ENCODE assay signal across 27 cellular contexts in genomic region chr3:53764376-53764775, GRCh38.
DNase-seq lines count a peak whose midpoint lies in the region; ATAC-seq, FAIRE-seq and TF ChIP-seq lines count a peak whose summit lies in the region.
"Had no signal": no experiment of that assay in that cellular context is flagged by ENCODE, and none has a peak within 500 bp of the region (broad histone marks: within the 10 kb centered on the region; RNA-seq: fewer than 3 reads in every experiment).

No MANE protein-coding gene starts in this region.

- CTCF ChIA-PET in GM12878 (lab: Yijun Ruan, JAX) = no interaction called here

- H3K27me3 Mint-ChIP-seq in type B pancreatic cell = peaks cover 3% of the 10 kb centered on the region
- H3K27me3 Mint-ChIP-seq: activated naive CD8-positive, alpha-beta T cell treated with anti-CD3 and anti-CD28 coated beads for 36 hours had no signal

- TF ChIP-seq RAD21 in GM12878 (IDR thresholded peaks at IDR 0.05; ENCODE audit: insufficient read depth, low read depth, low read length) = no peak

- no peak for TF ChIP-seq EP300 in GM12878 (IDR thresholded peaks at IDR 0.05; ENCODE audit: borderline replicate concordance in 1 of 2, control insufficient read depth in 1 of 2, low read depth in 2 of 2, low read length in 2 of 2)

- no peak for TF ChIP-seq POLR2A in GM12878 (IDR thresholded peaks at IDR 0.05; ENCODE audit: low read depth, low read length)

- H3K9me3 ChIP-seq in GM12878 (replicated peaks; ENCODE audit: control insufficient read depth, insufficient read depth, low read length) (no peaks in the 10 kb centered on the region), pancreas (no peaks in the 10 kb centered on the region)
- H3K9me3 ChIP-seq: ascending aorta, esophagus muscularis mucosa, heart left ventricle, neutrophil, psoas muscle, SK-N-SH, thoracic aorta had no signal

- TF ChIP-seq CTCF in GM12878 (IDR thresholded peaks at IDR 0.05 in 2 of 3, conservative IDR thresholded peaks at IDR 0.05 in 1 of 3; ENCODE audit: control insufficient read depth in 2 of 3, extremely low read depth in 1 of 3, insufficient read depth in 1 of 3, low read depth in 3 of 3, low read length in 3 of 3) (no peak), pancreas (IDR thresholded peaks at IDR 0.05) (no peak), type B pancreatic cell (conservative IDR thresholded peaks at IDR 0.05) (no peak)

- peaks cover 15% of the 10 kb centered on the region for H3K4me1 Mint-ChIP-seq in type B pancreatic cell (ENCODE audit: unreplicated experiment)
- H3K4me1 Mint-ChIP-seq: activated naive CD8-positive, alpha-beta T cell treated with anti-CD3 and anti-CD28 coated beads for 36 hours; naive B cell had no signal

- SMC1A ChIA-PET in GM12878 (lab: Charles Lee; ENCODE audit: uncharacterized antibody, unreplicated experiment) = interaction anchor here (1.0 to 1.7 kb wide), 4 partner anchors 9 to 16 kb away, joined by 3 to 5 read pairs (median 4); no protein-coding TSS in a partner anchor

- H4K20me1 ChIP-seq in GM12878 (ENCODE audit: control insufficient read depth, insufficient read depth) = no peaks in the 10 kb centered on the region

- in situ Hi-C loops in GM12878 (cut with MboI) = no loop called here

- DNase-seq in NCI-H1092 (lab: John Stamatoyannopoulos, UW) (peak; percentile 21), NCI-H345 treated with DMSO at 0.1 percent for 48 hours (lab: John Stamatoyannopoulos, UW; ENCODE audit: unreplicated experiment) (peak; percentile 7), GM12878 (ENCODE audit: low read depth, low spot score) (no peak), pancreas (peak; percentile 62 to 77 (median 73)), type B pancreatic cell (ENCODE audit: extremely low spot score, unreplicated experiment) (no peak)
- DNase-seq in stimulated activated naive CD8-positive, alpha-beta T cell treated with anti-CD3 and anti-CD28 coated beads, Interleukin-15, Interleukin-2, amounts not matched to agents 100 U/mL and 50 U/mL, for 24 hours = no peak
- no peak for DNase-seq in stimulated activated CD4-positive, alpha-beta T cell treated with anti-CD3 and anti-CD28 coated beads, Interleukin-4, amount 100 ng/mL, for 24 hours
- DNase-seq: activated CD4-positive, alpha-beta T cell treated with anti-CD3 and anti-CD28 coated beads for 4 hours; activated effector memory CD4-positive, alpha-beta T cell treated with anti-CD3 and anti-CD28 coated beads, Interleukin-2, amount 50 U/mL, for 16 hours; activated naive CD8-positive, alpha-beta T cell treated with anti-CD3 and anti-CD28 coated beads for 36 hours; activated T-cell treated with anti-CD3 and anti-CD28 coated beads, Interleukin-2, amount 50 U/mL, for 1 hour; cortex of kidney; foreskin keratinocyte; heart left ventricle; IMR-90; naive B cell; NCI-H1105; psoas muscle; SK-N-SH; stimulated activated CD4-positive, alpha-beta T cell treated with anti-CD3 and anti-CD28 coated beads, Interleukin-15, amount 100 ng/mL, for 24 hours; stimulated activated naive CD4-positive, alpha-beta T cell treated with Interleukin-2 at 50 U/mL for 16 hours had no signal

- H3K27ac ChIP-seq in GM12878 (ENCODE audit: control insufficient read depth, insufficient read depth) = no peak overlapping the region
- H3K27ac ChIP-seq in pancreas = no peak overlapping the region
- H3K27ac ChIP-seq: ascending aorta, C4-2B, esophagus muscularis mucosa, foreskin keratinocyte, heart left ventricle, neutrophil, psoas muscle, thoracic aorta had no signal

- H3K27me3 ChIP-seq in GM12878 (replicated peaks in 1 of 2; ENCODE audit: control insufficient read depth in 2 of 2, insufficient read depth in 2 of 2, low read length in 1 of 2) (no peaks in the 10 kb centered on the region), pancreas (no peaks in the 10 kb centered on the region)
- H3K27me3 ChIP-seq: ascending aorta, foreskin keratinocyte had no signal

- no peaks in the 10 kb centered on the region for H3K79me2 ChIP-seq in GM12878 (ENCODE audit: control insufficient read depth, insufficient read depth, low read length)

- H3K4me3 Mint-ChIP-seq in type B pancreatic cell = no peak overlapping the region
- H3K4me3 Mint-ChIP-seq: activated naive CD8-positive, alpha-beta T cell treated with anti-CD3 and anti-CD28 coated beads for 36 hours; naive B cell had no signal

- BruUV-seq in GM12878 (replicated peaks; lab: Mats Ljungman, UMichigan) = no TSS peak

- H3K4me1 ChIP-seq in GM12878 (ENCODE audit: control insufficient read depth, insufficient read depth, low read length) (peaks cover 5% of the 10 kb centered on the region), pancreas (no peaks in the 10 kb centered on the region)
- H3K4me1 ChIP-seq: ascending aorta, esophagus muscularis mucosa, foreskin keratinocyte, heart left ventricle, psoas muscle had no signal

- H3K36me3 Mint-ChIP-seq in type B pancreatic cell = no peaks in the 10 kb centered on the region
- H3K36me3 Mint-ChIP-seq: activated naive CD8-positive, alpha-beta T cell treated with anti-CD3 and anti-CD28 coated beads for 36 hours; naive B cell had no signal

- H3K4me3 ChIP-seq in GM12878 (no peak overlapping the region), pancreas (no peak overlapping the region)
- H3K4me3 ChIP-seq: ascending aorta, esophagus muscularis mucosa, heart left ventricle, psoas muscle, thoracic aorta had no signal

- no peak overlapping the region for H3K4me2 ChIP-seq in GM12878 (ENCODE audit: control insufficient read depth, insufficient read depth)
- H3K4me2 ChIP-seq: SK-N-SH had no signal

- WGBS in GM12878 (ENCODE audit: insufficient coverage, insufficient replicate concordance, low lambda C conversion rate, missing lambda C conversion rate) = 60% methylated on average over 9 of the region's 9 CpGs
- 39 to 45% methylated on average over 9 of the region's 9 CpGs for WGBS in pancreas, 2 donors

- no peaks in the 10 kb centered on the region for H3K9me3 Mint-ChIP-seq in type B pancreatic cell
- H3K9me3 Mint-ChIP-seq: activated naive CD8-positive, alpha-beta T cell treated with anti-CD3 and anti-CD28 coated beads for 36 hours; naive B cell had no signal

- POLR2A ChIA-PET in GM12878 (lab: Charles Lee) = no interaction called here

- peak; percentile 17; the same call in 2 of the 3 replicates for ATAC-seq in GM12878
- ATAC-seq in pancreas = peak; percentile 92 to 95 (median 94)
- no peak for ATAC-seq in stimulated activated naive CD8-positive, alpha-beta T cell treated with anti-CD3 and anti-CD28 coated beads, Interleukin-15, Interleukin-2, amounts not matched to agents 100 U/mL and 50 U/mL, for 24 hours
- no peak for ATAC-seq in GM19467 (IDR thresholded peaks at IDR 0.05; ENCODE audit: unreplicated experiment)
- ATAC-seq: foreskin keratinocyte, psoas muscle had no signal

- H3K9ac ChIP-seq in GM12878 (ENCODE audit: control insufficient read depth, insufficient read depth, low read length) = no peak overlapping the region
- H3K9ac ChIP-seq: SK-N-SH had no signal

- H3K36me3 ChIP-seq in GM12878 (ENCODE audit: control insufficient read depth in 2 of 2, insufficient read depth in 2 of 2, low read length in 1 of 2) (no peaks in the 10 kb centered on the region), pancreas (no peaks in the 10 kb centered on the region)
- H3K36me3 ChIP-seq: ascending aorta, esophagus muscularis mucosa, heart left ventricle, neutrophil, thoracic aorta had no signal

- RAD21 ChIA-PET in GM12878 (lab: Charles Lee; ENCODE audit: unreplicated experiment) = no interaction called here

- H3K27ac Mint-ChIP-seq in type B pancreatic cell = no peak overlapping the region
- H3K27ac Mint-ChIP-seq: activated naive CD8-positive, alpha-beta T cell treated with anti-CD3 and anti-CD28 coated beads for 36 hours had no signal

- FAIRE-seq in GM12878 (lab: Jason Lieb, UNC) (no peak), pancreas (lab: Jason Lieb, UNC) (no peak)

- intact Hi-C loops in GM12878 (cut with micrococcal nuclease; ENCODE audit: unreplicated experiment) = no loop called here
- intact Hi-C loops in pancreas (cut with DNase I) = no loop called here

- H2AFZ ChIP-seq in GM12878 (ENCODE audit: control insufficient read depth, low read depth, low read length) = no peak overlapping the region

TF ChIP-seq in GM12878, 131 proteins besides CTCF, POLR2A, EP300 and RAD21:
- TF ChIP-seq BHLHE40 (IDR thresholded peaks at IDR 0.05; ENCODE audit: borderline replicate concordance in 1 of 2, low read depth in 2 of 2, low read length in 1 of 2) (peak in 1 of 2 experiments; percentile 22; a peak in 1 of 4 replicates), NFXL1 (IDR thresholded peaks at IDR 0.05; ENCODE audit: borderline replicate concordance) (no peak)
TF ChIP-seq in GM12878: peak in this region for 1.

Comparison
In these comparisons a context has a peak if more than half of its experiments do, and no peak if none do; other contexts are left out.
1. DNase-seq: peak in NCI-H1092 (single experiment), NCI-H345 treated with DMSO at 0.1 percent for 48 hours (single experiment) and pancreas (6 of 6); none in GM12878 (single experiment), stimulated activated naive CD8-positive, alpha-beta T cell treated with anti-CD3 and anti-CD28 coated beads, Interleukin-15, Interleukin-2, amounts not matched to agents 100 U/mL and 50 U/mL, for 24 hours (single experiment), type B pancreatic cell (single experiment) and stimulated activated CD4-positive, alpha-beta T cell treated with anti-CD3 and anti-CD28 coated beads, Interleukin-4, amount 100 ng/mL, for 24 hours (single experiment).
2. ATAC-seq: peak in GM12878 (single experiment) and pancreas (4 of 4); none in stimulated activated naive CD8-positive, alpha-beta T cell treated with anti-CD3 and anti-CD28 coated beads, Interleukin-15, Interleukin-2, amounts not matched to agents 100 U/mL and 50 U/mL, for 24 hours (single experiment) and GM19467 (single experiment).